ENCODE assay signal across 3 cellular contexts in genomic region chr4:98000940-98001339, GRCh38.
"Had no signal": no experiment of that assay in that cellular context is flagged by ENCODE, and none has a peak within 500 bp of the region (broad histone marks: within the 10 kb centered on the region; RNA-seq: fewer than 3 reads in every experiment).

No MANE protein-coding gene starts in this region.

- ATAC-seq: GM12878 had no signal

- H3K4me3 ChIP-seq: GM12878 had no signal

- DNase-seq: GDM1, GF-D8 had no signal
